Comparison of ENCODE assay signal across 1 cellular context in genomic region chr3:46930176-46930944, GRCh38.
TF ChIP-seq lines count a peak whose summit lies in the region.

No MANE protein-coding gene starts in this region.

TF ChIP-seq in GM23338, 12 proteins besides CTCF, POLR2A, EP300 and RAD21 (continued from another document):
- TF ChIP-seq ZNF462 (CRISPR knock-in tag; IDR thresholded peaks at IDR 0.05): no peak
- no peak for TF ChIP-seq POLR2AphosphoS5 (IDR thresholded peaks at IDR 0.05; ENCODE audit: low read depth)
- TF ChIP-seq EZH2phosphoT487 (IDR thresholded peaks at IDR 0.05; ENCODE audit: unreplicated experiment): no peak
TF ChIP-seq in GM23338: peak in this region for 0.
